ENCODE assay signal across 22 cellular contexts in genomic region chr2:147869934-147870333, GRCh38. TPM values are rescaled to one million over a fixed set of nuclear protein-coding genes. Genes with fewer than 3 reads are reported as not detected.
DNase-seq lines count a peak whose midpoint lies in the region; ATAC-seq, FAIRE-seq and TF ChIP-seq lines count a peak whose summit lies in the region.
"Had no signal": no experiment of that assay in that cellular context is flagged by ENCODE, and none has a peak within 500 bp of the region (broad histone marks: within the 10 kb centered on the region; RNA-seq: fewer than 3 reads in every experiment).

No MANE protein-coding gene starts in this region.

- POLR2A ChIA-PET in H1 (lab: Charles Lee; ENCODE audit: partially characterized antibody) = no interaction called here

- H3K79me1 ChIP-seq in H9 (ENCODE audit: insufficient read depth, low read depth, low read length, poor library complexity, severe bottlenecking) = peaks cover 9% of the 10 kb centered on the region
- H3K79me1 ChIP-seq in H1 (ENCODE audit: low read depth, low read length) = peaks cover 3% of the 10 kb centered on the region; the same call in 1 of the 2 replicates

- no peak overlapping the region for H3K4me2 ChIP-seq in GM23338
- no peak overlapping the region for H3K4me2 ChIP-seq in H9 (ENCODE audit: insufficient read depth, insufficient read length, low read length)
- H3K4me2 ChIP-seq in H1 (ENCODE audit: insufficient read depth in 1 of 2, low read depth in 2 of 2, low read length in 2 of 2) = no peak overlapping the region
- H3K4me2 ChIP-seq: BLaER1 had no signal

- H4K5ac ChIP-seq in H9 (ENCODE audit: insufficient read length, low read depth, low read length) = no peak overlapping the region
- no peak overlapping the region for H4K5ac ChIP-seq in H1 (ENCODE audit: insufficient read length, low read depth, low read length)

- H3K4ac ChIP-seq in H9 (ENCODE audit: low read depth, low read length) (no peak overlapping the region), H1 (replicated peaks; ENCODE audit: insufficient read length, low read depth, low read length) (no peak overlapping the region)

- H3K79me2 ChIP-seq in GM23338 (replicated peaks; ENCODE audit: insufficient read depth) (peaks cover 99% of the 10 kb centered on the region), H9 (ENCODE audit: insufficient read depth, low read length) (peaks cover 13% of the 10 kb centered on the region; the same call in 1 of the 2 replicates), H1 (ENCODE audit: control insufficient read depth in 1 of 2, insufficient read depth in 2 of 2, low read length in 2 of 2) (peaks cover 0 to 99% of the 10 kb centered on the region in 2 experiments; a peak in 3 of 4 replicates)

- H4K91ac ChIP-seq in H9 (ENCODE audit: insufficient read length, low read depth, low read length) = no peak overlapping the region
- no peak overlapping the region for H4K91ac ChIP-seq in H1 (replicated peaks; ENCODE audit: insufficient read length, low read length)

- peaks cover 28% of the 10 kb centered on the region for H3K4me1 Mint-ChIP-seq in GM23338
- H3K4me1 Mint-ChIP-seq in H9 = peaks cover 13 to 18% of the 10 kb centered on the region in 2 experiments
- H3K4me1 Mint-ChIP-seq in nephron = peaks cover 37% of the 10 kb centered on the region
- no peaks in the 10 kb centered on the region for H3K4me1 Mint-ChIP-seq in T-helper 2 cell treated with Interferon-gamma antibody and Interleukin-4, amounts not matched to agents 5 μg/mL and 100 μg/mL, for 36 hours (ENCODE audit: low read depth)

- H2BK20ac ChIP-seq in H9 (ENCODE audit: low read depth, low read length, poor library complexity, severe bottlenecking) (no peak overlapping the region), H1 (ENCODE audit: low read length) (no peak overlapping the region)

- no peak for TF ChIP-seq RAD21 in H1 (IDR thresholded peaks at IDR 0.05 in 1 of 2, conservative IDR thresholded peaks at IDR 0.05 in 1 of 2; ENCODE audit: low read depth in 2 of 2, low read length in 2 of 2)

- H3K23ac ChIP-seq in H9 (ENCODE audit: insufficient read length, low read depth, low read length) (no peak overlapping the region), H1 (ENCODE audit: insufficient read length) (no peak overlapping the region)

- H2BK5ac ChIP-seq in H9 (ENCODE audit: insufficient read length, low read length) (no peak overlapping the region), H1 (ENCODE audit: low read depth, low read length) (no peak overlapping the region)

- H3K27ac ChIP-seq in GM23338 (ENCODE audit: low read depth) = 0 out of 2 replicates have a peak overlapping the region, but pooled peaks have one; percentile 13
- H3K27ac ChIP-seq in H9 (ENCODE audit: insufficient read length, low read depth, low read length) = no peak overlapping the region
- no peak overlapping the region for H3K27ac ChIP-seq in H1 (ENCODE audit: low read depth, low read length)
- H3K27ac ChIP-seq: BLaER1 had no signal

- CTCF ChIA-PET in H1 (lab: Charles Lee; ENCODE audit: partially characterized antibody) = interaction anchor here (0.6 kb wide), 1 partner anchor 681 kb away, joined by 3 read pairs; no protein-coding TSS in a partner anchor

- peaks cover 1% of the 10 kb centered on the region for H3K27me3 Mint-ChIP-seq in GM23338 (ENCODE audit: insufficient read depth, low read depth, poor library complexity)
- no peaks in the 10 kb centered on the region for H3K27me3 Mint-ChIP-seq in H9 (ENCODE audit: low read depth)
- H3K27me3 Mint-ChIP-seq in nephron (ENCODE audit: low read depth) = no peaks in the 10 kb centered on the region
- H3K27me3 Mint-ChIP-seq in T-helper 2 cell treated with Interferon-gamma antibody and Interleukin-4, amounts not matched to agents 5 μg/mL and 100 μg/mL, for 36 hours (ENCODE audit: low read depth) = peaks cover 4% of the 10 kb centered on the region

- H4K8ac ChIP-seq in H9 (replicated peaks; ENCODE audit: insufficient read length, low read depth, low read length) (no peak overlapping the region), H1 (ENCODE audit: extremely low read depth, insufficient read depth, low read length) (no peak overlapping the region)

- H3K4me3 Mint-ChIP-seq in GM23338 (no peak overlapping the region), H9 (no peak overlapping the region; a peak in 1 of 5 replicates), nephron (no peak overlapping the region)
- H3K4me3 Mint-ChIP-seq in T-helper 2 cell treated with Interferon-gamma antibody and Interleukin-4, amounts not matched to agents 5 μg/mL and 100 μg/mL, for 36 hours = no peak overlapping the region
- H3K4me3 Mint-ChIP-seq: CD14-positive monocyte; CD4-positive, CD25-positive, alpha-beta regulatory T cell; CD8-positive, alpha-beta memory T cell had no signal

- H3T11ph ChIP-seq in H9 (ENCODE audit: low read length) = no peak overlapping the region

- H3K9me3 ChIP-seq in H9 (ENCODE audit: control insufficient read depth, low read depth, low read length) = no peaks in the 10 kb centered on the region
- no peaks in the 10 kb centered on the region for H3K9me3 ChIP-seq in H1 (ENCODE audit: insufficient read depth in 2 of 2, low read depth in 1 of 2, low read length in 1 of 2)
- H3K9me3 ChIP-seq: BE2C, BLaER1 had no signal

- TF ChIP-seq CTCF in GM23338 (conservative IDR thresholded peaks at IDR 0.05; ENCODE audit: low read depth in 2 of 2) = no peak
- TF ChIP-seq CTCF in H9 (conservative IDR thresholded peaks at IDR 0.05) = no peak
- no peak for TF ChIP-seq CTCF in H1 (IDR thresholded peaks at IDR 0.05; ENCODE audit: control extremely low read depth in 1 of 3, insufficient read depth in 1 of 3, low read depth in 1 of 3, low read length in 3 of 3)
- no peak for TF ChIP-seq CTCF in nephron (IDR thresholded peaks at IDR 0.05; ENCODE audit: unreplicated experiment in 3 of 3)

- H3K36me3 Mint-ChIP-seq in GM23338 (ENCODE audit: low read depth) = no peaks in the 10 kb centered on the region
- H3K36me3 Mint-ChIP-seq in H9 (ENCODE audit: insufficient read depth in 1 of 3, low read depth in 3 of 3) = no peaks in the 10 kb centered on the region
- no peaks in the 10 kb centered on the region for H3K36me3 Mint-ChIP-seq in nephron (ENCODE audit: low read depth)
- no peaks in the 10 kb centered on the region for H3K36me3 Mint-ChIP-seq in T-helper 2 cell treated with Interferon-gamma antibody and Interleukin-4, amounts not matched to agents 5 μg/mL and 100 μg/mL, for 36 hours (ENCODE audit: low read depth)
- H3K36me3 Mint-ChIP-seq: CD14-positive monocyte; CD4-positive, CD25-positive, alpha-beta regulatory T cell had no signal

- H3K18ac ChIP-seq in H9 (ENCODE audit: insufficient read length, low read depth, low read length) (no peak overlapping the region), H1 (ENCODE audit: extremely low read depth, low read length) (no peak overlapping the region)

- H3K56ac ChIP-seq in H9 (ENCODE audit: insufficient read length, low read depth, low read length) (no peak overlapping the region), H1 (replicated peaks; ENCODE audit: insufficient read length, low read depth, low read length) (peak overlapping the region; percentile 52)

- H3K9me3 Mint-ChIP-seq in GM23338 = no peaks in the 10 kb centered on the region
- no peaks in the 10 kb centered on the region for H3K9me3 Mint-ChIP-seq in H9
- H3K9me3 Mint-ChIP-seq in nephron = no peaks in the 10 kb centered on the region
- H3K9me3 Mint-ChIP-seq in T-helper 2 cell treated with Interferon-gamma antibody and Interleukin-4, amounts not matched to agents 5 μg/mL and 100 μg/mL, for 36 hours = no peaks in the 10 kb centered on the region
- H3K9me3 Mint-ChIP-seq: CD8-positive, alpha-beta memory T cell had no signal

- H3K4me1 ChIP-seq in GM23338 (ENCODE audit: insufficient read depth) (peaks cover 30% of the 10 kb centered on the region), H9 (ENCODE audit: insufficient read depth, low read length) (peaks cover 10% of the 10 kb centered on the region; the same call in 1 of the 2 replicates), H1 (replicated peaks in 1 of 4; ENCODE audit: control insufficient read depth in 3 of 4, insufficient read depth in 4 of 4, low read length in 3 of 4) (peaks cover 0 to 4% (median 2%) of the 10 kb centered on the region in 4 experiments; a peak in 2 of 7 replicates)
- H3K4me1 ChIP-seq: BE2C, BLaER1 had no signal

- TF ChIP-seq EP300 in H1 (IDR thresholded peaks at IDR 0.05; ENCODE audit: borderline replicate concordance in 1 of 2, low read depth in 2 of 2, low read length in 2 of 2) = no peak

- H2AK5ac ChIP-seq in H9 (ENCODE audit: insufficient read length, low read length) (no peak overlapping the region), H1 (ENCODE audit: low read depth, low read length) (no peak overlapping the region)

- H3K4me3 ChIP-seq in GM23338 = no peak overlapping the region
- H3K4me3 ChIP-seq in H1 (ENCODE audit: extremely low read depth in 1 of 4, insufficient read depth in 2 of 4, low read depth in 3 of 4, low read length in 4 of 4) = no peak overlapping the region
- H3K4me3 ChIP-seq: BLaER1 had no signal

- H2BK15ac ChIP-seq in H9 (ENCODE audit: low read depth, low read length) (no peak overlapping the region), H1 (ENCODE audit: low read length) (no peak overlapping the region)

- H2AFZ ChIP-seq in GM23338 (no peak overlapping the region), H9 (ENCODE audit: low read length) (no peak overlapping the region), H1 (ENCODE audit: low read length) (no peak overlapping the region)

- no peaks in the 10 kb centered on the region for H3K23me2 ChIP-seq in H9 (ENCODE audit: insufficient read length, low read depth, low read length, poor library complexity, severe bottlenecking)
- H3K23me2 ChIP-seq in H1 (ENCODE audit: low read depth, low read length) = peaks cover 2% of the 10 kb centered on the region; the same call in 1 of the 2 replicates

- no peak for FAIRE-seq in H1 (lab: Jason Lieb, UNC)
- FAIRE-seq: A204.1, G401.6, GM12891 had no signal

- H2BK12ac ChIP-seq in H9 (ENCODE audit: insufficient read length, low read depth, low read length) (no peak overlapping the region), H1 (ENCODE audit: low read depth, low read length) (no peak overlapping the region)

- H4K20me1 ChIP-seq in GM23338 (replicated peaks; ENCODE audit: insufficient read depth) = 0 out of 2 replicates have a peak, but pooled peaks cover 11% of the 10 kb centered on the region
- no peaks in the 10 kb centered on the region for H4K20me1 ChIP-seq in H9 (ENCODE audit: control insufficient read depth, insufficient read depth, insufficient read length)
- no peaks in the 10 kb centered on the region for H4K20me1 ChIP-seq in H1 (replicated peaks in 1 of 2; ENCODE audit: control insufficient read depth in 1 of 2, insufficient read depth in 2 of 2, low read length in 2 of 2)
- H4K20me1 ChIP-seq: BLaER1 had no signal

- H2BK120ac ChIP-seq in H9 (ENCODE audit: low read depth, low read length, poor library complexity, severe bottlenecking) = no peak overlapping the region
- H2BK120ac ChIP-seq in H1 (replicated peaks; ENCODE audit: low read depth, low read length) = no peak overlapping the region

- no peaks in the 10 kb centered on the region for H3K36me3 ChIP-seq in GM23338 (ENCODE audit: insufficient read depth)
- no peaks in the 10 kb centered on the region for H3K36me3 ChIP-seq in H1 (ENCODE audit: control insufficient read depth in 2 of 4, insufficient read depth in 4 of 4, low read length in 3 of 4)
- H3K36me3 ChIP-seq: BE2C, BLaER1 had no signal

- no peak for TF ChIP-seq POLR2A in H1 (IDR thresholded peaks at IDR 0.05; ENCODE audit: control extremely low read depth in 1 of 2, low read depth in 2 of 2, low read length in 2 of 2)

- H3K9ac ChIP-seq in H9 (ENCODE audit: extremely low read depth, insufficient read length, low read length) (no peak overlapping the region), H1 (replicated peaks in 1 of 4; ENCODE audit: extremely low read depth in 1 of 4, low read depth in 3 of 4, low read length in 3 of 4) (no peak overlapping the region)
- H3K9ac ChIP-seq: BLaER1 had no signal

- 100% methylated on average over 1 of the region's 2 CpGs for WGBS in H9 (ENCODE audit: extremely low coverage, insufficient read length, low lambda C conversion rate)
- 78 to 100% methylated on average over 1 to 2 of the region's 2 CpGs for WGBS in H1 (ENCODE audit: extremely low coverage in 1 of 2, insufficient coverage in 1 of 2, insufficient read length in 1 of 2, insufficient replicate concordance in 2 of 2, low coverage in 1 of 2, low lambda C conversion rate in 2 of 2, missing lambda C conversion rate in 1 of 2), 2 experiments

- H3K14ac ChIP-seq in H9 (ENCODE audit: insufficient read depth, low read length) (no peak overlapping the region), H1 (ENCODE audit: insufficient read length) (no peak overlapping the region)

- peak overlapping the region; percentile 61; the same call in 1 of the 2 replicates for H3K27ac Mint-ChIP-seq in GM23338
- H3K27ac Mint-ChIP-seq in H9 = peak overlapping the region; percentile 16 to 81 (median 53); a peak in 4 of 7 replicates
- H3K27ac Mint-ChIP-seq in nephron = peak overlapping the region; percentile 1 to 2 (median 2)
- H3K27ac Mint-ChIP-seq in T-helper 2 cell treated with Interferon-gamma antibody and Interleukin-4, amounts not matched to agents 5 μg/mL and 100 μg/mL, for 36 hours = no peak overlapping the region
- H3K27ac Mint-ChIP-seq: CD14-positive monocyte; CD4-positive, alpha-beta memory T cell; CD4-positive, CD25-positive, alpha-beta regulatory T cell; CD8-positive, alpha-beta memory T cell had no signal

- peak; percentile 36; the same call in 2 of the 3 replicates for ATAC-seq in GM23338

- H3F3A ChIP-seq in GM23338 (replicated peaks; ENCODE audit: low read depth) = no peaks in the 10 kb centered on the region

- H3K27me3 ChIP-seq in GM23338 (ENCODE audit: insufficient read depth) (no peaks in the 10 kb centered on the region), H9 (ENCODE audit: insufficient read depth, low read length) (no peaks in the 10 kb centered on the region), H1 (replicated peaks in 1 of 4; ENCODE audit: control insufficient read depth in 3 of 4, extremely low read depth in 1 of 4, insufficient read depth in 3 of 4, low read length in 3 of 4) (no peaks in the 10 kb centered on the region)
- H3K27me3 ChIP-seq: BE2C, BLaER1 had no signal

- 0 out of 2 replicates have a peak, but pooled peaks cover 5% of the 10 kb centered on the region for H3K9me2 ChIP-seq in GM23338 (ENCODE audit: insufficient read depth)

- DNase-seq in GM23338 (ENCODE audit: low spot score) (no peak), H9 (no peak), H1 (ENCODE audit: low read depth in 1 of 2, low spot score in 2 of 2) (no peak), DMS 273 treated with DMSO at 0.1 percent for 48 hours (lab: John Stamatoyannopoulos, UW) (no peak), amygdala (lab: John Stamatoyannopoulos, UW) (no peak)
- DNase-seq in T-helper 2 cell treated with Interferon-gamma antibody and Interleukin-4, amounts not matched to agents 5 μg/mL and 100 μg/mL, for 36 hours (ENCODE audit: low spot score) = no peak
- DNase-seq: 8988T; ACHN; BE2C; C1 segment of cervical spinal cord; CD4-positive, alpha-beta memory T cell; CD4-positive, CD25-positive, alpha-beta regulatory T cell; CD8-positive, alpha-beta memory T cell; COR-L47; DMS79 treated with DMSO at 0.1 percent for 48 hours; GF-D8 had no signal

RNA-seq across cellular contexts. Expression of gene ACVR2A, which starts 25.1 kb away (rescaled TPM):
- 15.3 and 15.6 TPM in 2 replicates for total RNA-seq in GM23338 (2014; rRNA removed; shearing (Covaris generic))
- polyA plus RNA-seq in GM23338 (2016; fragmentation: Nextera tagmentation; extraction: Ambion mirVana) (9.5 and 11.8 TPM in 2 replicates), H1 (2011; rRNA removed) (1.8 and 3.4 TPM in 2 replicates)
- 13.4 and 14.5 TPM in 2 replicates for total RNA-seq in H9 (2021)
- total RNA-seq in H1 (2021; fragmentation: NEBNext Ultra II Directional; extraction: Animal tissue kit (Norgen Biotek cat#: 25700)) = 15.0 and 18.1 TPM in 2 replicates
- polyA plus RNA-seq in H1 (2011; cell fraction: cytosol; rRNA removed) = 4.4 TPM
- polyA plus RNA-seq in H1 (2011; cell fraction: nucleus; rRNA removed) = 2.4 TPM
- 7.3 to 11.0 TPM (median 8.2 TPM) in 4 replicates for polyA plus RNA-seq in H1 (2012, experiment 1 of 2)
- 0.64 TPM for polyA plus RNA-seq in H1 (2012, experiment 2 of 2)
- polyA plus RNA-seq in H1 (2013, experiment 1 of 2) = 9.8 TPM
- polyA plus RNA-seq in H1 (2013, experiment 2 of 2) = 9.7 TPM
- 15.6 and 18.1 TPM in 2 replicates for polyA minus RNA-seq in H1 (2011; rRNA and poly(A)+ RNA removed)
- 11.1 TPM for polyA minus RNA-seq in H1 (2011; cell fraction: cytosol; rRNA and poly(A)+ RNA removed)
- polyA minus RNA-seq in H1 (2011; cell fraction: nucleus; rRNA and poly(A)+ RNA removed) = 16.6 TPM
